ENCODE assay signal across 35 cellular contexts in genomic region chr10:91472911-91473310, GRCh38.
"Had no signal": no experiment of that assay in that cellular context is flagged by ENCODE, and none has a peak within 500 bp of the region (broad histone marks: within the 10 kb centered on the region; RNA-seq: fewer than 3 reads in every experiment).

No MANE protein-coding gene starts in this region.

- H3K27me3 ChIP-seq: MG63 had no signal

- DNase-seq: Karpas-422, Kasumi-1, MG63, MM.1S, MV-4-11, NCI-H1048, NCI-H1092, NCI-H1092 treated with DMSO at 0.1 percent for 48 hours, NCI-H1105, NCI-H1105 treated with DMSO at 0.1 percent for 48 hours, NCI-H1417, NCI-H1417 treated with DMSO at 0.1 percent for 48 hours, NCI-H1436, NCI-H1436 treated with DMSO at 0.1 percent for 48 hours, NCI-H146, NCI-H1694, NCI-H1694 treated with DMSO at 0.1 percent for 48 hours, NCI-H187, NCI-H187 treated with DMSO at 0.1 percent for 48 hours, NCI-H1930, NCI-H2029, NCI-H2029 treated with DMSO at 0.1 percent for 48 hours, NCI-H2081, NCI-H2081 treated with DMSO at 0.1 percent for 48 hours, NCI-H2107, NCI-H2171, NCI-H2171 treated with DMSO at 0.1 percent for 48 hours, NCI-H2227 treated with DMSO at 0.1 percent for 48 hours, NCI-H226, NCI-H345, NCI-H446, NCI-H446 treated with DMSO at 0.1 percent for 48 hours, NCI-H510A, NCI-H510A treated with DMSO at 0.1 percent for 48 hours, NCI-H524 had no signal

- H3K4me3 ChIP-seq: MG63 had no signal

- H3K36me3 ChIP-seq: MG63 had no signal
